ENCODE assay signal across 34 cellular contexts in genomic region chr7:146681487-146681886, GRCh38.
A peak's percentile ranks its signal among the peaks of the same experiment; 100 is the strongest.
DNase-seq lines count a peak whose midpoint lies in the region; ATAC-seq, FAIRE-seq and TF ChIP-seq lines count a peak whose summit lies in the region.
"Had no signal": no experiment of that assay in that cellular context is flagged by ENCODE, and none has a peak within 500 bp of the region (broad histone marks: within the 10 kb centered on the region; RNA-seq: fewer than 3 reads in every experiment).

No MANE protein-coding gene starts in this region.

- FAIRE-seq in HepG2 (lab: Jason Lieb, UNC) (no peak), GM12878 (lab: Jason Lieb, UNC) (no peak), K562 (lab: Jason Lieb, UNC) (no peak)
- FAIRE-seq: A204.1, A549, D721Med had no signal

- H3K9ac ChIP-seq in HepG2 (ENCODE audit: insufficient read depth, low read depth, low read length) (no peak overlapping the region), OCI-LY1 (ENCODE audit: low read length) (peak overlapping the region; percentile 31; the same call in 1 of the 2 replicates), GM12878 (ENCODE audit: control insufficient read depth, insufficient read depth, low read length) (no peak overlapping the region), K562 (ENCODE audit: insufficient read depth in 1 of 2, low read depth in 2 of 2, low read length in 2 of 2) (no peak overlapping the region)
- H3K9ac ChIP-seq: BLaER1; BLaER1 treated with 17β-estradiol and CSF1 and Interleukin-3, amounts not matched to agents 10 nM and 100 nM had no signal

- TF ChIP-seq EP300 in HepG2 (IDR thresholded peaks at IDR 0.05; ENCODE audit: low read depth in 2 of 2, low read length in 2 of 2) (no peak), HepG2 (CRISPR knock-in tag; IDR thresholded peaks at IDR 0.05; ENCODE audit: borderline replicate concordance) (no peak), GM12878 (IDR thresholded peaks at IDR 0.05; ENCODE audit: borderline replicate concordance in 1 of 2, control insufficient read depth in 1 of 2, low read depth in 2 of 2, low read length in 2 of 2) (no peak), K562 (IDR thresholded peaks at IDR 0.05; ENCODE audit: low read length) (no peak)

- H3K36me3 ChIP-seq in HepG2 (replicated peaks in 1 of 2; ENCODE audit: control insufficient read depth in 1 of 2, insufficient read depth in 2 of 2, low read length in 2 of 2) (no peaks in the 10 kb centered on the region), right lobe of liver (no peaks in the 10 kb centered on the region), OCI-LY1 (ENCODE audit: insufficient read depth, low read length) (no peaks in the 10 kb centered on the region), GM12878 (ENCODE audit: control insufficient read depth in 2 of 2, insufficient read depth in 2 of 2, low read length in 1 of 2) (no peaks in the 10 kb centered on the region), K562 (ENCODE audit: control insufficient read depth, insufficient read depth, low read length) (no peaks in the 10 kb centered on the region), mucosa of descending colon (ENCODE audit: low read depth) (no peaks in the 10 kb centered on the region)
- H3K36me3 ChIP-seq: BE2C; BLaER1; BLaER1 treated with 17β-estradiol and CSF1 and Interleukin-3, amounts not matched to agents 10 nM and 100 nM had no signal

- no peak for TF ChIP-seq RAD21 in HepG2 (CRISPR knock-in tag; IDR thresholded peaks at IDR 0.05)
- no peak for TF ChIP-seq RAD21 in GM12878 (IDR thresholded peaks at IDR 0.05; ENCODE audit: insufficient read depth, low read depth, low read length)
- no peak for TF ChIP-seq RAD21 in K562 (CRISPR knock-in tag; conservative IDR thresholded peaks at IDR 0.05 in 1 of 2, IDR thresholded peaks at IDR 0.05 in 1 of 2)

- H4K20me1 ChIP-seq in HepG2 (ENCODE audit: insufficient read depth, low read length) (no peaks in the 10 kb centered on the region), OCI-LY1 (ENCODE audit: insufficient read depth, low read length) (no peaks in the 10 kb centered on the region), GM12878 (ENCODE audit: control insufficient read depth, insufficient read depth) (no peaks in the 10 kb centered on the region), K562 (replicated peaks; ENCODE audit: control insufficient read depth, insufficient read depth, low read length) (no peaks in the 10 kb centered on the region)
- H4K20me1 ChIP-seq: BLaER1; BLaER1 treated with 17β-estradiol and CSF1 and Interleukin-3, amounts not matched to agents 10 nM and 100 nM had no signal

- peaks cover 66% of the 10 kb centered on the region for H3K9me3 ChIP-seq in HepG2 (ENCODE audit: low read length)
- no peaks in the 10 kb centered on the region for H3K9me3 ChIP-seq in right lobe of liver
- peaks cover 14% of the 10 kb centered on the region for H3K9me3 ChIP-seq in OCI-LY1 (ENCODE audit: low read length)
- H3K9me3 ChIP-seq in GM12878 (replicated peaks; ENCODE audit: control insufficient read depth, insufficient read depth, low read length), result no peaks in the 10 kb centered on the region
- H3K9me3 ChIP-seq in K562 (replicated peaks; ENCODE audit: control insufficient read depth, insufficient read depth, low read depth, low read length), result no peaks in the 10 kb centered on the region
- H3K9me3 ChIP-seq in mucosa of descending colon, result peaks cover 36% of the 10 kb centered on the region
- H3K9me3 ChIP-seq: A549, BE2C, BLaER1, Caco-2 had no signal

- SMC1A ChIA-PET in GM12878 (lab: Charles Lee; ENCODE audit: uncharacterized antibody, unreplicated experiment), result no interaction called here

- H3K9me2 ChIP-seq in OCI-LY1 (ENCODE audit: low read depth, low read length), result no peaks in the 10 kb centered on the region

- no peak overlapping the region for H2AFZ ChIP-seq in HepG2 (ENCODE audit: low read length)
- no peak overlapping the region for H2AFZ ChIP-seq in OCI-LY1 (ENCODE audit: low read length)
- no peak overlapping the region for H2AFZ ChIP-seq in GM12878 (ENCODE audit: control insufficient read depth, low read depth, low read length)
- H2AFZ ChIP-seq in K562 (ENCODE audit: low read depth, low read length), result no peak overlapping the region

- intact Hi-C loops in HepG2 (cut with micrococcal nuclease; ENCODE audit: unreplicated experiment), result no loop called here
- intact Hi-C loops in right lobe of liver (cut with DNase I), result no loop called here
- intact Hi-C loops in GM12878 (cut with micrococcal nuclease; ENCODE audit: unreplicated experiment), result no loop called here
- intact Hi-C loops in K562 (cut with micrococcal nuclease), result no loop called here
- intact Hi-C loops in mucosa of descending colon (cut with DNase I, micrococcal nuclease), result no loop called here

- H3K27me3 ChIP-seq in HepG2 (ENCODE audit: control insufficient read depth in 1 of 2, insufficient read depth in 2 of 2, low read length in 2 of 2) (no peaks in the 10 kb centered on the region), right lobe of liver (no peaks in the 10 kb centered on the region), OCI-LY1 (ENCODE audit: insufficient read depth, low read length) (no peaks in the 10 kb centered on the region), GM12878 (replicated peaks in 1 of 2; ENCODE audit: control insufficient read depth in 2 of 2, insufficient read depth in 2 of 2, low read length in 1 of 2) (no peaks in the 10 kb centered on the region), K562 (ENCODE audit: control insufficient read depth in 2 of 2, insufficient read depth in 2 of 2, low read length in 2 of 2) (no peaks in the 10 kb centered on the region)
- H3K27me3 ChIP-seq: BE2C; BLaER1; BLaER1 treated with 17β-estradiol and CSF1 and Interleukin-3, amounts not matched to agents 10 nM and 100 nM had no signal

- no peak for ATAC-seq in HepG2
- ATAC-seq in right lobe of liver, result no peak
- ATAC-seq in GM12878, result no peak
- ATAC-seq in K562, result no peak
- ATAC-seq in mucosa of descending colon, result no peak
- ATAC-seq: A549; CD8-positive, alpha-beta T cell had no signal

- TF ChIP-seq CTCF in HepG2 (CRISPR knock-in tag; IDR thresholded peaks at IDR 0.05) (no peak), right lobe of liver (IDR thresholded peaks at IDR 0.05) (no peak), OCI-LY1 (IDR thresholded peaks at IDR 0.05; ENCODE audit: low read length) (no peak), GM12878 (IDR thresholded peaks at IDR 0.05 in 2 of 3, conservative IDR thresholded peaks at IDR 0.05 in 1 of 3; ENCODE audit: control insufficient read depth in 2 of 3, extremely low read depth in 1 of 3, insufficient read depth in 1 of 3, low read depth in 3 of 3, low read length in 3 of 3) (no peak), K562 (IDR thresholded peaks at IDR 0.05 in 2 of 3, conservative IDR thresholded peaks at IDR 0.05 in 1 of 3; ENCODE audit: insufficient read depth in 2 of 3, low read depth in 1 of 3, low read length in 3 of 3) (no peak), mucosa of descending colon (IDR thresholded peaks at IDR 0.05) (no peak)

- CTCF ChIA-PET in HepG2 (lab: Yijun Ruan, JAX; ENCODE audit: low intra/inter-chr PET ratio, low total read pairs) (no interaction called here), GM12878 (lab: Yijun Ruan, JAX) (no interaction called here), K562 (lab: Yijun Ruan, JAX; ENCODE audit: low intra/inter-chr PET ratio) (no interaction called here)

- RAD21 ChIA-PET in GM12878 (lab: Charles Lee; ENCODE audit: unreplicated experiment), result no interaction called here

- POLR2A ChIA-PET in HepG2 (lab: Yijun Ruan, JAX) (no interaction called here), GM12878 (lab: Charles Lee) (no interaction called here), K562 (lab: Yijun Ruan, JAX) (no interaction called here)

- H3K4me2 ChIP-seq in HepG2 (ENCODE audit: low read depth, low read length), result no peak overlapping the region
- peak overlapping the region; percentile 29; the same call in 1 of the 2 replicates for H3K4me2 ChIP-seq in OCI-LY1 (ENCODE audit: low read length)
- H3K4me2 ChIP-seq in GM12878 (ENCODE audit: control insufficient read depth, insufficient read depth), result no peak overlapping the region
- H3K4me2 ChIP-seq in K562 (ENCODE audit: insufficient read depth, low read length), result no peak overlapping the region
- H3K4me2 ChIP-seq: A549; BLaER1; BLaER1 treated with 17β-estradiol and CSF1 and Interleukin-3, amounts not matched to agents 10 nM and 100 nM had no signal

- H3K4me1 ChIP-seq in HepG2 (ENCODE audit: insufficient read depth, low read length) (no peaks in the 10 kb centered on the region), right lobe of liver (no peaks in the 10 kb centered on the region), OCI-LY1 (ENCODE audit: insufficient read depth, low read length, severe bottlenecking) (peaks cover 65% of the 10 kb centered on the region), GM12878 (ENCODE audit: control insufficient read depth, insufficient read depth, low read length) (no peaks in the 10 kb centered on the region), K562 (replicated peaks in 1 of 2; ENCODE audit: control insufficient read depth in 2 of 2, insufficient read depth in 2 of 2, low read length in 2 of 2) (no peaks in the 10 kb centered on the region), mucosa of descending colon (ENCODE audit: low read depth) (no peaks in the 10 kb centered on the region)
- H3K4me1 ChIP-seq: A549; BE2C; BLaER1; BLaER1 treated with 17β-estradiol and CSF1 and Interleukin-3, amounts not matched to agents 10 nM and 100 nM; Caco-2 had no signal

- no peak for DNase-seq in HepG2 (ENCODE audit: low spot score)
- no peak for DNase-seq in right lobe of liver
- peak; percentile 2 for DNase-seq in GM12878 (ENCODE audit: low read depth, low spot score)
- DNase-seq in K562 (ENCODE audit: extremely low read depth in 1 of 4, low spot score in 3 of 4), result no peak
- DNase-seq in DMS53 (lab: John Stamatoyannopoulos, UW), result no peak
- no peak for DNase-seq in iPS-NIHi11 (ENCODE audit: low spot score)
- DNase-seq in mucosa of descending colon, result no peak
- DNase-seq: 8988T; ACHN; AML-193; BE2C; C1 segment of cervical spinal cord; Caco-2; Calu3; CD4-positive, alpha-beta memory T cell; CD4-positive, alpha-beta T cell; CD4-positive, CD25-positive, alpha-beta regulatory T cell; CD8-positive, alpha-beta memory T cell; CD8-positive, alpha-beta T cell; COR-L47; DMS 273 treated with DMSO at 0.1 percent for 48 hours; DMS153; DMS79; DMS79 treated with DMSO at 0.1 percent for 48 hours; DND-41; EL had no signal

- no peaks in the 10 kb centered on the region for H3K79me2 ChIP-seq in HepG2 (ENCODE audit: insufficient read depth, low read length)
- H3K79me2 ChIP-seq in OCI-LY1 (ENCODE audit: insufficient read depth, low read length), result no peaks in the 10 kb centered on the region
- H3K79me2 ChIP-seq in GM12878 (ENCODE audit: control insufficient read depth, insufficient read depth, low read length), result no peaks in the 10 kb centered on the region
- no peaks in the 10 kb centered on the region for H3K79me2 ChIP-seq in K562 (ENCODE audit: control insufficient read depth, insufficient read depth, low read length)

- no TSS peak for BruUV-seq in HepG2 (replicated peaks; lab: Mats Ljungman, UMichigan)
- no TSS peak for BruUV-seq in GM12878 (replicated peaks; lab: Mats Ljungman, UMichigan)
- no TSS peak for BruUV-seq in K562 (replicated peaks; lab: Mats Ljungman, UMichigan)

- TF ChIP-seq POLR2A in HepG2 (IDR thresholded peaks at IDR 0.05; ENCODE audit: insufficient read depth in 1 of 2, low read depth in 2 of 2, low read length in 2 of 2) (no peak), right lobe of liver (IDR thresholded peaks at IDR 0.05) (no peak), GM12878 (IDR thresholded peaks at IDR 0.05; ENCODE audit: low read depth, low read length) (no peak), K562 (conservative IDR thresholded peaks at IDR 0.05) (no peak)

- no peak overlapping the region for H3K4me3 ChIP-seq in HepG2 (replicated peaks in 1 of 3; ENCODE audit: insufficient read depth in 1 of 3, low read depth in 2 of 3, low read length in 3 of 3)
- no peak overlapping the region for H3K4me3 ChIP-seq in right lobe of liver
- H3K4me3 ChIP-seq in OCI-LY1 (ENCODE audit: low read depth, low read length, poor library complexity, severe bottlenecking), result no peak overlapping the region
- no peak overlapping the region for H3K4me3 ChIP-seq in GM12878
- H3K4me3 ChIP-seq in K562, result no peak overlapping the region
- no peak overlapping the region for H3K4me3 ChIP-seq in mucosa of descending colon
- H3K4me3 ChIP-seq: A549; BLaER1; BLaER1 treated with 17β-estradiol and CSF1 and Interleukin-3, amounts not matched to agents 10 nM and 100 nM had no signal

- no peaks in the 10 kb centered on the region for H3F3A ChIP-seq in OCI-LY1 (ENCODE audit: insufficient read depth, low read length)

- in situ Hi-C loops in HepG2 (cut with HindIII; ENCODE audit: extremely low pct_ligation_motif_present, low pct_unique_long_range_greater_than_20kb) (no loop called here), GM12878 (cut with MboI) (no loop called here), K562 (cut with MboI) (no loop called here)

- H3K9me1 ChIP-seq in K562 (ENCODE audit: control insufficient read depth, insufficient read depth, low read length), result no peaks in the 10 kb centered on the region

- no peak overlapping the region for H3K27ac ChIP-seq in HepG2 (ENCODE audit: extremely low read length, insufficient read depth, low read length)
- no peak overlapping the region for H3K27ac ChIP-seq in right lobe of liver
- H3K27ac ChIP-seq in OCI-LY1 (ENCODE audit: low read depth, low read length, poor library complexity, severe bottlenecking), result peak overlapping the region; percentile 89
- no peak overlapping the region for H3K27ac ChIP-seq in GM12878 (ENCODE audit: control insufficient read depth, insufficient read depth)
- no peak overlapping the region for H3K27ac ChIP-seq in K562 (ENCODE audit: extremely low read depth, low read depth, low read length)
- H3K27ac ChIP-seq: 22Rv1; A549; BLaER1; BLaER1 treated with 17β-estradiol and CSF1 and Interleukin-3, amounts not matched to agents 10 nM and 100 nM; C4-2B had no signal

Comparison
In these comparisons a context has a peak if more than half of its experiments do, and no peak if none do; other contexts are left out.
1. Of the 241 proteins assayed by ChIP-seq in both HepG2 and K562: peak only in HepG2: none; only in K562: none; in both: HNRNPK; in neither: 240.